9 cellular contexts compared by ENCODE assay signal in genomic region chr7:71332226-71332625, GRCh38.
"Had no signal": no experiment of that assay in that cellular context is flagged by ENCODE, and none has a peak within 500 bp of the region (broad histone marks: within the 10 kb centered on the region; RNA-seq: fewer than 3 reads in every experiment).

No MANE protein-coding gene starts in this region.

- DNase-seq: GM23248, GOT3, H7, H9, HCEC 1CT, HFFc6 had no signal

- ATAC-seq: GM23338, HCT116 had no signal

- H3K9me3 ChIP-seq: HAP-1 had no signal

- H3K36me3 ChIP-seq: HAP-1 had no signal

- H3K4me2 ChIP-seq: GM23338 had no signal

- H3K4me3 ChIP-seq: GM23248, GM23338, HAP-1 had no signal

- H3K9ac ChIP-seq: GM23248 had no signal

- H2AFZ ChIP-seq: GM23248, GM23338 had no signal

- H3K4me1 ChIP-seq: HAP-1 had no signal

- H3K27ac ChIP-seq: GM23248 had no signal
